In genomic region chr10:75622503-75622902, GRCh38 we compare ENCODE assay signal across 27 cellular contexts.
"Had no signal": no experiment of that assay in that cellular context is flagged by ENCODE, and none has a peak within 500 bp of the region (broad histone marks: within the 10 kb centered on the region; RNA-seq: fewer than 3 reads in every experiment).

No MANE protein-coding gene starts in this region.

- DNase-seq: activated B cell treated with CpG ODN at 0.5 μM for 24 hours; activated CD4-positive, alpha-beta memory T cell treated with anti-CD3 and anti-CD28 coated beads for 36 hours; activated CD4-positive, alpha-beta T cell treated with anti-CD3 and anti-CD28 coated beads for 4 hours; activated CD4-positive, alpha-beta T cell treated with anti-CD3 and anti-CD28 coated beads, Interleukin-2, amount 10 ng/mL, durations not matched to agents 24 days and 14 days; activated CD4-positive, alpha-beta T cell treated with anti-CD3 and anti-CD28 coated beads, Interleukin-2, amount 50 U/mL, for 1 hour; activated CD4-positive, alpha-beta T cell treated with anti-CD3 and anti-CD28 coated beads, Interleukin-2, amount 50 U/mL, for 4 hours; activated CD4-positive, CD25-positive, alpha-beta regulatory T cell treated with anti-CD3 and anti-CD28 coated beads, Interleukin-2, amount 50 U/mL, for 72 hours; activated CD8-positive, alpha-beta memory T cell treated with anti-CD3 and anti-CD28 coated beads, Interleukin-2, amount 50 U/mL, for 4 hours; activated CD8-positive, alpha-beta T cell treated with anti-CD3 and anti-CD28 coated beads for 36 hours; activated effector memory CD4-positive, alpha-beta T cell treated with anti-CD3 and anti-CD28 coated beads, Interleukin-2, amount 50 U/mL, for 16 hours; activated gamma-delta T cell treated with Interleukin-2 at 50 U/mL for 16 hours; activated naive CD4-positive, alpha-beta T cell; activated naive CD4-positive, alpha-beta T cell treated with anti-CD3 and anti-CD28 coated beads for 36 hours; activated naive CD4-positive, alpha-beta T cell treated with anti-CD3 and anti-CD28 coated beads, Interleukin-2, amount 50 U/mL, for 16 hours; activated naive CD8-positive, alpha-beta T cell treated with anti-CD3 and anti-CD28 coated beads for 36 hours; activated T-cell treated with anti-CD3 and anti-CD28 coated beads for 4 hours; activated T-cell treated with anti-CD3 and anti-CD28 coated beads, Interleukin-2, amount 50 U/mL, for 1 hour; activated T-cell treated with anti-CD3 and anti-CD28 coated beads, Interleukin-2, amount 50 U/mL, for 4 hours; activated T-cell treated with anti-CD3 and anti-CD28 coated beads, Interleukin-2, amount 50 U/mL, for 72 hours; adrenal gland; amniotic stem cell; aorta; body of pancreas; brain microvascular endothelial cell; central memory CD4-positive, alpha-beta T cell; T-helper 2 cell; T-helper 9 cell had no signal
